30 cellular contexts compared by ENCODE assay signal in genomic region chr15:29048011-29048410, GRCh38.
"Had no signal": no experiment of that assay in that cellular context is flagged by ENCODE, and none has a peak within 500 bp of the region (broad histone marks: within the 10 kb centered on the region; RNA-seq: fewer than 3 reads in every experiment).

No MANE protein-coding gene starts in this region.

- H3K4me1 ChIP-seq: adrenal gland, body of pancreas, breast epithelium had no signal

- H3K4me3 ChIP-seq: adrenal gland, body of pancreas, breast epithelium, SJSA1 had no signal

- H3K9me3 ChIP-seq: adrenal gland, body of pancreas, breast epithelium, SK-N-SH had no signal

- H3K27ac Mint-ChIP-seq: activated CD4-positive, alpha-beta T cell treated with anti-CD3 and anti-CD28 coated beads, Interleukin-2, amount 10 ng/mL, durations not matched to agents 7 days and 5 days; activated CD8-positive, alpha-beta T cell treated with anti-CD3 and anti-CD28 coated beads, Interleukin-2, amount 10 ng/mL, durations not matched to agents 7 days and 5 days; activated naive CD4-positive, alpha-beta T cell treated with anti-CD3 and anti-CD28 coated beads, Interleukin-2, amount 50 U/mL, for 72 hours; activated T-cell treated with anti-CD3 and anti-CD28 coated beads, Interleukin-2, amount 50 U/mL, for 24 hours; activated T-helper 2 cell treated with anti-CD3 and anti-CD28 coated beads, Interferon-gamma antibody, Interleukin-2, Interleukin-4, amounts not matched to agents 10 μg/mL and 5 μg/mL and 100 μg/mL, durations not matched to agents 14 hours and 24 hours and 36 hours; T-helper 1 cell treated with Interleukin-12 subunit alpha and Interleukin-12 subunit beta and Interleukin-4 antibody, amounts not matched to agents 30 μg/mL and 1 μg/mL, for 36 hours; T-helper 2 cell treated with Interferon-gamma antibody and Interleukin-4, amounts not matched to agents 5 μg/mL and 100 μg/mL, for 36 hours had no signal

- H3K9ac ChIP-seq: SK-N-SH had no signal

- H3K4me3 Mint-ChIP-seq: activated CD4-positive, alpha-beta T cell treated with anti-CD3 and anti-CD28 coated beads, Interleukin-2, amount 10 ng/mL, durations not matched to agents 7 days and 5 days; activated CD8-positive, alpha-beta T cell treated with anti-CD3 and anti-CD28 coated beads, Interleukin-2, amount 10 ng/mL, durations not matched to agents 7 days and 5 days; activated T-cell treated with anti-CD3 and anti-CD28 coated beads, Interleukin-2, amount 50 U/mL, for 24 hours; T-helper 1 cell treated with Interleukin-12 subunit alpha and Interleukin-12 subunit beta and Interleukin-4 antibody, amounts not matched to agents 30 μg/mL and 1 μg/mL, for 36 hours; T-helper 2 cell treated with Interferon-gamma antibody and Interleukin-4, amounts not matched to agents 5 μg/mL and 100 μg/mL, for 36 hours had no signal

- DNase-seq: activated CD4-positive, alpha-beta T cell treated with anti-CD3 and anti-CD28 coated beads, Interleukin-2, amount 10 ng/mL, durations not matched to agents 7 days and 5 days; activated CD4-positive, alpha-beta T cell treated with anti-CD3 and anti-CD28 coated beads, Interleukin-2, amount 50 U/mL, for 48 hours; activated CD8-positive, alpha-beta T cell treated with anti-CD3 and anti-CD28 coated beads, Interleukin-2, amount 10 ng/mL, durations not matched to agents 7 days and 5 days; activated gamma-delta T cell; activated naive CD4-positive, alpha-beta T cell treated with Interleukin-2 at 50 U/mL for 16 hours; activated T-cell treated with anti-CD3 and anti-CD28 coated beads, Interleukin-2, amount 50 U/mL, for 24 hours; adrenal gland; body of pancreas; Kasumi-1; KG1; MM.1S; NCI-H1092; NCI-H1417 treated with DMSO at 0.1 percent for 48 hours; NCI-H187 treated with DMSO at 0.1 percent for 48 hours; NCI-H2081; NCI-H2171 treated with DMSO at 0.1 percent for 48 hours; NCI-H2227 treated with DMSO at 0.1 percent for 48 hours; NCI-H446; NCI-H510A treated with DMSO at 0.1 percent for 48 hours; NCI-H526 treated with DMSO at 0.1 percent for 48 hours; NCI-H82; RPMI8226; SHP77 treated with DMSO at 0.1 percent for 48 hours; SK-N-SH had no signal

- H3K36me3 ChIP-seq: adrenal gland, breast epithelium, SJSA1 had no signal

- H3K9me3 Mint-ChIP-seq: activated CD4-positive, alpha-beta T cell treated with anti-CD3 and anti-CD28 coated beads, Interleukin-2, amount 10 ng/mL, durations not matched to agents 7 days and 5 days; activated naive CD4-positive, alpha-beta T cell treated with anti-CD3 and anti-CD28 coated beads, Interleukin-2, amount 50 U/mL, for 72 hours; activated T-cell treated with anti-CD3 and anti-CD28 coated beads, Interleukin-2, amount 50 U/mL, for 24 hours; activated T-helper 2 cell treated with anti-CD3 and anti-CD28 coated beads, Interferon-gamma antibody, Interleukin-2, Interleukin-4, amounts not matched to agents 10 μg/mL and 5 μg/mL and 100 μg/mL, durations not matched to agents 14 hours and 24 hours and 36 hours; T-helper 1 cell treated with Interleukin-12 subunit alpha and Interleukin-12 subunit beta and Interleukin-4 antibody, amounts not matched to agents 30 μg/mL and 1 μg/mL, for 36 hours; T-helper 2 cell treated with Interferon-gamma antibody and Interleukin-4, amounts not matched to agents 5 μg/mL and 100 μg/mL, for 36 hours had no signal

- H3K27ac ChIP-seq: adrenal gland, body of pancreas, breast epithelium, SJSA1 had no signal

- H3K27me3 Mint-ChIP-seq: activated CD4-positive, alpha-beta T cell treated with anti-CD3 and anti-CD28 coated beads, Interleukin-2, amount 10 ng/mL, durations not matched to agents 7 days and 5 days; activated T-cell treated with anti-CD3 and anti-CD28 coated beads, Interleukin-2, amount 50 U/mL, for 24 hours had no signal

- H3K27me3 ChIP-seq: adrenal gland, body of pancreas, breast epithelium, SJSA1 had no signal
